In the genomic region with DNA sequence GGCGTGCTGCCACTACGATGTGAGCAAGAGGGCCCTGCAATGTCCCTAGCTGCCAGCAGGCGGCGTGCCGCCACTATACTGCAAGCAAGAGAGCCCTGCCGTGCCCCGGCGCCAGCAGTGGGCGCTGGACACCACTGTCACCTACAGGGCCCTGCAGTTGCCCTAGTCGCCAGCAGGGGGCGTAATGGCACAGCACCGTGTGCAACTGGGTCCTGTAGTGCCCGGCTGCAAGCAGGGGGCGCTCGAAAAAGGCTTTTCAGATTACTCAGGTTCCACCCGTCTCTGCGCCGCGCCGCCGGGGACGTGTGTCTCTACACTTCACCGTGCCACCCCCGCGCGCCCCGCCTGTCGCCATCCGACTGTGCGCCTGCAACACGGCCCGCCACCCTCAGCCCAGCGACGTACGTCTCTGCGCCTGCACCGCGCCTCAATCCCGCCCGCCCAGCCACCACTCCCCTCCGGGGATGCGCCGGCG, we compare ENCODE assay signal across 7 cellular contexts.
DNase-seq lines count a peak whose midpoint lies in the region; ATAC-seq and TF ChIP-seq lines count a peak whose summit lies in the region.

No MANE protein-coding gene starts in this region.

- H3K27ac ChIP-seq in RWPE2 (ENCODE audit: poor library complexity, severe bottlenecking) = no peak overlapping the region

- in situ Hi-C loops in GM13976 (cut with MboI; ENCODE audit: low sequenced_read_pairs, unreplicated experiment) = no loop called here

- H3K27me3 ChIP-seq in RWPE2 (ENCODE audit: insufficient read depth, poor library complexity, severe bottlenecking) = no peaks in the 10 kb centered on the region

- no peaks in the 10 kb centered on the region for H3K4me1 ChIP-seq in RWPE2 (ENCODE audit: insufficient read depth, poor library complexity, severe bottlenecking)

- DNase-seq in GM13976 (ENCODE audit: low spot score) (peak; percentile 27), RWPE2 (ENCODE audit: low spot score) (no peak), epithelial cell of esophagus (ENCODE audit: low read depth) (no peak), SHP77 treated with DMSO at 0.1 percent for 48 hours (lab: John Stamatoyannopoulos, UW) (no peak), COR-L47 (lab: John Stamatoyannopoulos, UW) (no peak)
- DNase-seq in stimulated activated CD4-positive, alpha-beta T cell treated with anti-CD3 and anti-CD28 coated beads, Interleukin-15, amount 100 ng/mL, for 48 hours (ENCODE audit: low read depth in 2 of 2) = peak; percentile 53 to 74

- TF ChIP-seq CTCF in GM13976 (IDR thresholded peaks at IDR 0.05; ENCODE audit: borderline replicate concordance, control extremely low read depth, extremely low read depth, insufficient read depth, missing control alignments) = peak; percentile 43
- peak; percentile 31 for TF ChIP-seq CTCF in RWPE2 (IDR thresholded peaks at IDR 0.05; ENCODE audit: poor library complexity, severe bottlenecking)
- peak; percentile 28 for TF ChIP-seq CTCF in epithelial cell of esophagus (IDR thresholded peaks at IDR 0.05; ENCODE audit: insufficient read depth, low read depth, low read length, missing control alignments)

- H3K36me3 ChIP-seq in RWPE2 (ENCODE audit: low read depth) = no peaks in the 10 kb centered on the region

- no peaks in the 10 kb centered on the region for H3K9me3 ChIP-seq in RWPE2 (ENCODE audit: severe bottlenecking)

- H3K4me3 ChIP-seq in RWPE2 (ENCODE audit: severe bottlenecking) = no peak overlapping the region
- no peak overlapping the region for H3K4me3 ChIP-seq in epithelial cell of esophagus (ENCODE audit: low read length)

- ATAC-seq in RWPE2 (ENCODE audit: low read depth) (no peak), HG02798 (IDR thresholded peaks at IDR 0.05; ENCODE audit: poor library complexity, unreplicated experiment) (no peak)

Comparison
In these comparisons a context has a peak if more than half of its experiments do, and no peak if none do; other contexts are left out.
1. DNase-seq: peak in GM13976 (single experiment) and stimulated activated CD4-positive, alpha-beta T cell treated with anti-CD3 and anti-CD28 coated beads, Interleukin-15, amount 100 ng/mL, for 48 hours (2 of 2); none in RWPE2 (single experiment), epithelial cell of esophagus (single experiment), SHP77 treated with DMSO at 0.1 percent for 48 hours (single experiment) and COR-L47 (single experiment).
2. Peak in every context shown above with its lines, with median percentiles within 50 percentile points of each other: CTCF ChIP-seq.